In genomic region chr7:19248681-19249080, GRCh38 we compare ENCODE assay signal across 22 cellular contexts.
DNase-seq lines count a peak whose midpoint lies in the region; ATAC-seq and TF ChIP-seq lines count a peak whose summit lies in the region.
"Had no signal": no experiment of that assay in that cellular context is flagged by ENCODE, and none has a peak within 500 bp of the region (broad histone marks: within the 10 kb centered on the region; RNA-seq: fewer than 3 reads in every experiment).

No MANE protein-coding gene starts in this region.

- H3K27me3 ChIP-seq in PC-3 (ENCODE audit: low read length) (no peaks in the 10 kb centered on the region), fibroblast of lung (ENCODE audit: control insufficient read depth, insufficient read depth, low read length) (no peaks in the 10 kb centered on the region)
- H3K27me3 ChIP-seq in CD8-positive, alpha-beta T cell (ENCODE audit: insufficient read depth, low read length), result no peaks in the 10 kb centered on the region
- H3K27me3 ChIP-seq: cardiac muscle cell, gastrocnemius medialis, vagina had no signal

- H3F3A ChIP-seq in PC-3 (ENCODE audit: low read length, unreplicated experiment), result no peaks in the 10 kb centered on the region

- BruUV-seq in PC-3 (replicated peaks; lab: Mats Ljungman, UMichigan), result no TSS peak

- H3K27ac Mint-ChIP-seq in type B pancreatic cell, result no peak overlapping the region
- H3K27ac Mint-ChIP-seq in CD8-positive, alpha-beta T cell, result no peak overlapping the region
- H3K27ac Mint-ChIP-seq: activated B cell treated with CpG ODN at 0.5 μM for 24 hours; activated naive CD8-positive, alpha-beta T cell treated with anti-CD3 and anti-CD28 coated beads for 36 hours; stimulated activated naive B cell treated with anti-CD40 and anti-IgM and Interleukin-4, amounts not matched to agents 10 μg/mL and 1 μg/mL and 100 μg/mL, for 72 hours had no signal

- no peak; the same call in 1 of the 2 replicates for ATAC-seq in PC-3
- ATAC-seq in CD8-positive, alpha-beta T cell, result no peak
- ATAC-seq: gastrocnemius medialis; stimulated activated naive B cell treated with anti-CD40 and anti-IgM and Interleukin-4, amounts not matched to agents 10 μg/mL and 1 μg/mL and 100 μg/mL, for 72 hours had no signal

- DNase-seq in ELR (ENCODE audit: low read depth), result peak; percentile 35
- peak; percentile 7 for DNase-seq in PC-3
- peak; percentile 15 to 68 for DNase-seq in fibroblast of lung (ENCODE audit: low read depth in 2 of 2)
- peak; percentile 63 for DNase-seq in skeletal muscle cell (ENCODE audit: low read depth)
- no peak for DNase-seq in type B pancreatic cell (ENCODE audit: extremely low spot score, unreplicated experiment)
- no peak for DNase-seq in SHP77 (lab: John Stamatoyannopoulos, UW)
- no peak for DNase-seq in CD8-positive, alpha-beta T cell
- DNase-seq: activated B cell treated with CpG ODN at 0.5 μM for 24 hours; activated CD4-positive, alpha-beta T cell treated with anti-CD3 and anti-CD28 coated beads, Interleukin-2, amount 50 U/mL, for 48 hours; activated CD8-positive, alpha-beta memory T cell treated with anti-CD3 and anti-CD28 coated beads, Interleukin-2, amount 50 U/mL, for 48 hours; activated naive CD8-positive, alpha-beta T cell treated with anti-CD3 and anti-CD28 coated beads for 36 hours; gastrocnemius medialis; NCI-H1105 treated with DMSO at 0.1 percent for 48 hours; NCI-H2107; NCI-H524 treated with DMSO at 0.1 percent for 48 hours; small intestine; stimulated activated CD4-positive, alpha-beta T cell treated with anti-CD3 and anti-CD28 coated beads, Interleukin-2, amount 100 ng/mL, for 24 hours; stimulated activated naive B cell treated with anti-CD40 and anti-IgM and Interleukin-4, amounts not matched to agents 10 μg/mL and 1 μg/mL and 100 μg/mL, for 72 hours; T-helper 9 cell had no signal

- H3K4me1 ChIP-seq in PC-3 (ENCODE audit: insufficient read depth, low read length) (no peaks in the 10 kb centered on the region), fibroblast of lung (ENCODE audit: control insufficient read depth, extremely low read depth, insufficient read depth, low read length) (no peaks in the 10 kb centered on the region)
- no peaks in the 10 kb centered on the region for H3K4me1 ChIP-seq in CD8-positive, alpha-beta T cell (ENCODE audit: insufficient read depth, low read length)
- H3K4me1 ChIP-seq: gastrocnemius medialis, vagina had no signal

- H3K4me1 Mint-ChIP-seq in type B pancreatic cell (ENCODE audit: unreplicated experiment), result no peaks in the 10 kb centered on the region
- no peaks in the 10 kb centered on the region for H3K4me1 Mint-ChIP-seq in CD8-positive, alpha-beta T cell (ENCODE audit: low read depth)
- H3K4me1 Mint-ChIP-seq: activated B cell treated with CpG ODN at 0.5 μM for 24 hours; activated naive CD8-positive, alpha-beta T cell treated with anti-CD3 and anti-CD28 coated beads for 36 hours; stimulated activated naive B cell treated with anti-CD40 and anti-IgM and Interleukin-4, amounts not matched to agents 10 μg/mL and 1 μg/mL and 100 μg/mL, for 72 hours had no signal

- no peak overlapping the region for H3K9ac ChIP-seq in PC-3 (ENCODE audit: low read length)
- no peak overlapping the region for H3K9ac ChIP-seq in fibroblast of lung (ENCODE audit: insufficient read depth, low read length)

- intact Hi-C loops in PC-3 (cut with micrococcal nuclease), result no loop called here
- intact Hi-C loops in CD8-positive, alpha-beta T cell (cut with DNase I, micrococcal nuclease), result no loop called here

- no peaks in the 10 kb centered on the region for H3K9me3 Mint-ChIP-seq in type B pancreatic cell
- H3K9me3 Mint-ChIP-seq in CD8-positive, alpha-beta T cell, result peaks cover 4% of the 10 kb centered on the region
- H3K9me3 Mint-ChIP-seq: activated B cell treated with CpG ODN at 0.5 μM for 24 hours; activated naive CD8-positive, alpha-beta T cell treated with anti-CD3 and anti-CD28 coated beads for 36 hours had no signal

- H3K4me3 ChIP-seq in PC-3 (ENCODE audit: low read length), result no peak overlapping the region
- H3K4me3 ChIP-seq in fibroblast of lung (replicated peaks in 1 of 4; ENCODE audit: control extremely low read depth in 1 of 4, insufficient read depth in 1 of 4, low read depth in 3 of 4, low read length in 4 of 4), result no peak overlapping the region
- no peak overlapping the region for H3K4me3 ChIP-seq in skeletal muscle cell (ENCODE audit: low read depth, low read length)
- H3K4me3 ChIP-seq in CD8-positive, alpha-beta T cell (ENCODE audit: low read depth, low read length), result no peak overlapping the region
- H3K4me3 ChIP-seq: cardiac muscle cell, gastrocnemius medialis, lung, vagina had no signal

- H2AFZ ChIP-seq in PC-3 (ENCODE audit: low read length), result no peak overlapping the region
- no peak overlapping the region for H2AFZ ChIP-seq in fibroblast of lung (ENCODE audit: low read length)

- CTCF ChIA-PET in PC-3 (lab: Charles Lee), result interaction anchor here (0.6 kb wide), 1 partner anchor 133 kb away, joined by 4 read pairs; no protein-coding TSS in a partner anchor
- CTCF ChIA-PET in CD8-positive, alpha-beta T cell (lab: Charles Lee), result no interaction called here

- POLR2A ChIA-PET in PC-3 (lab: Charles Lee; ENCODE audit: unreplicated experiment), result no interaction called here
- POLR2A ChIA-PET in CD8-positive, alpha-beta T cell (lab: Charles Lee), result no interaction called here

- TF ChIP-seq CTCF in PC-3 (conservative IDR thresholded peaks at IDR 0.05; ENCODE audit: low read depth, low read length), result no peak
- TF ChIP-seq CTCF in fibroblast of lung (conservative IDR thresholded peaks at IDR 0.05 in 1 of 2, IDR thresholded peaks at IDR 0.05 in 1 of 2; ENCODE audit: low read depth in 1 of 2, low read length in 2 of 2), result no peak
- TF ChIP-seq CTCF in type B pancreatic cell (conservative IDR thresholded peaks at IDR 0.05), result no peak
- no peak for TF ChIP-seq CTCF in CD8-positive, alpha-beta T cell (IDR thresholded peaks at IDR 0.05)

- H3K36me3 Mint-ChIP-seq in type B pancreatic cell, result no peaks in the 10 kb centered on the region
- no peaks in the 10 kb centered on the region for H3K36me3 Mint-ChIP-seq in CD8-positive, alpha-beta T cell
- H3K36me3 Mint-ChIP-seq: activated naive CD8-positive, alpha-beta T cell treated with anti-CD3 and anti-CD28 coated beads for 36 hours; stimulated activated naive B cell treated with anti-CD40 and anti-IgM and Interleukin-4, amounts not matched to agents 10 μg/mL and 1 μg/mL and 100 μg/mL, for 72 hours had no signal

- H3K27me3 Mint-ChIP-seq in type B pancreatic cell, result no peaks in the 10 kb centered on the region
- no peaks in the 10 kb centered on the region for H3K27me3 Mint-ChIP-seq in CD8-positive, alpha-beta T cell (ENCODE audit: low read depth)
- H3K27me3 Mint-ChIP-seq: activated B cell treated with CpG ODN at 0.5 μM for 24 hours; activated naive CD8-positive, alpha-beta T cell treated with anti-CD3 and anti-CD28 coated beads for 36 hours; stimulated activated naive B cell treated with anti-CD40 and anti-IgM and Interleukin-4, amounts not matched to agents 10 μg/mL and 1 μg/mL and 100 μg/mL, for 72 hours had no signal

- H3K79me2 ChIP-seq in PC-3 (ENCODE audit: low read length) (no peaks in the 10 kb centered on the region), fibroblast of lung (ENCODE audit: control insufficient read depth, insufficient read depth, low read length) (no peaks in the 10 kb centered on the region)

- H3K9me3 ChIP-seq in PC-3 (ENCODE audit: low read length) (no peaks in the 10 kb centered on the region), fibroblast of lung (ENCODE audit: control insufficient read depth, insufficient read depth, low read depth, low read length) (no peaks in the 10 kb centered on the region)
- no peaks in the 10 kb centered on the region for H3K9me3 ChIP-seq in CD8-positive, alpha-beta T cell (ENCODE audit: low read length)
- H3K9me3 ChIP-seq: gastrocnemius medialis, vagina had no signal

- H4K20me1 ChIP-seq in PC-3 (ENCODE audit: low read length) (no peaks in the 10 kb centered on the region), fibroblast of lung (ENCODE audit: control insufficient read depth, extremely low read depth, insufficient read depth, low read length) (no peaks in the 10 kb centered on the region)

- no peaks in the 10 kb centered on the region for H3K9me2 ChIP-seq in PC-3 (replicated peaks; ENCODE audit: low read length)

- no peaks in the 10 kb centered on the region for H3K36me3 ChIP-seq in PC-3 (ENCODE audit: low read depth, low read length)
- no peaks in the 10 kb centered on the region for H3K36me3 ChIP-seq in fibroblast of lung (ENCODE audit: control insufficient read depth, insufficient read depth, low read length)
- H3K36me3 ChIP-seq in CD8-positive, alpha-beta T cell (ENCODE audit: insufficient read depth, low read length), result no peaks in the 10 kb centered on the region
- H3K36me3 ChIP-seq: cardiac muscle cell, gastrocnemius medialis, vagina had no signal

- no peak overlapping the region for H3K4me3 Mint-ChIP-seq in type B pancreatic cell
- H3K4me3 Mint-ChIP-seq in CD8-positive, alpha-beta T cell, result no peak overlapping the region
- H3K4me3 Mint-ChIP-seq: activated B cell treated with CpG ODN at 0.5 μM for 24 hours; activated naive CD8-positive, alpha-beta T cell treated with anti-CD3 and anti-CD28 coated beads for 36 hours; stimulated activated naive B cell treated with anti-CD40 and anti-IgM and Interleukin-4, amounts not matched to agents 10 μg/mL and 1 μg/mL and 100 μg/mL, for 72 hours had no signal

- H3K4me2 ChIP-seq in PC-3 (ENCODE audit: low read length) (no peak overlapping the region), fibroblast of lung (ENCODE audit: extremely low read depth, insufficient read depth, low read length) (no peak overlapping the region)

- H3K27ac ChIP-seq in PC-3 (ENCODE audit: low read length), result no peak overlapping the region
- H3K27ac ChIP-seq in fibroblast of lung (ENCODE audit: insufficient read depth, low read length), result no peak overlapping the region
- H3K27ac ChIP-seq in CD8-positive, alpha-beta T cell (ENCODE audit: low read depth, low read length), result no peak overlapping the region
- H3K27ac ChIP-seq: cardiac muscle cell, gastrocnemius medialis, vagina had no signal

Comparison
In these comparisons a context has a peak if more than half of its experiments do, and no peak if none do; other contexts are left out.
1. DNase-seq: peak in ELR (single experiment), PC-3 (single experiment), fibroblast of lung (2 of 2) and skeletal muscle cell (single experiment); none in type B pancreatic cell (single experiment), SHP77 (0 of 2) and CD8-positive, alpha-beta T cell (0 of 7).